ENCODE assay signal across 8 cellular contexts in the genomic region with DNA sequence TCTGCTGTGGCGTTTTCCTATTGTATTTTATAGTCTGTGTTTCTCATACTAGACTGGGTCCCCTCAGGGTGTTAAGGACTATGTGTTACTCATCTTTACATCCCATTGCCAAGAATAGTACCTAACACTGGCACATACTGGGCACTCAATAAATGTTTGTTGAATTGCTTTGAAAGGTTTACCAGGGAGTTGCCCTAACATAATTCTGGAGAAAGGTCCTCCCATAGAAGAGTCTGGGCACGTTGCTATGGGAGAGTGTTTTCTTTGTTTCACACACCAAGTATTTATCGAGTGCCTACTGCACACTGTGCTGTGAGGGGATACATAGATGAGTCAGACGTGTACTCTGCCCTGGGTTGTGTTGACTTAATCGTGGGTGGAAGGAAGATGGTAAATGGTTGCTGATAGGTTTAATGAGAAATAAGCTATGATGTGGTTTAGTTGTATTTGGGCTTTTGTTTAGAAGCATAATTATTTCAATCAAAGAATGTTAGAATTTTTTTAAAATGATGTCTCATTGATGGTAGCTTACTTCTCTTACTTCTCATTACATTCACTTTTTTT.
A peak's percentile ranks its signal among the peaks of the same experiment; 100 is the strongest.
DNase-seq lines count a peak whose midpoint lies in the region; ATAC-seq, FAIRE-seq and TF ChIP-seq lines count a peak whose summit lies in the region.

No MANE protein-coding gene starts in this region.

- H3K4me3 ChIP-seq in foreskin fibroblast (ENCODE audit: low read depth in 1 of 2, low read length in 2 of 2): no peak overlapping the region

- peak; percentile 82 for FAIRE-seq in RCC 7860 (lab: Jason Lieb, UNC)

- DNase-seq in COLO668 (lab: John Stamatoyannopoulos, UW; ENCODE audit: unreplicated experiment): peak; percentile 75
- DNase-seq in RCC 7860 (ENCODE audit: low spot score): peak; percentile 86
- DNase-seq in foreskin fibroblast: peak; percentile 80 to 81
- no peak for DNase-seq in SKM-1 (lab: John Stamatoyannopoulos, UW; ENCODE audit: unreplicated experiment)
- DNase-seq in AML-193 (lab: John Stamatoyannopoulos, UW): no peak

- no peak for TF ChIP-seq CTCF in foreskin fibroblast (IDR thresholded peaks at IDR 0.05; ENCODE audit: low read depth, low read length)

- peak; percentile 80 for ATAC-seq in GM19043 (IDR thresholded peaks at IDR 0.05; ENCODE audit: low read depth, unreplicated experiment)
- ATAC-seq in HG03097 (IDR thresholded peaks at IDR 0.05; ENCODE audit: low FRiP score, unreplicated experiment): peak; percentile 75
- no peak for ATAC-seq in HG02840 (IDR thresholded peaks at IDR 0.05; ENCODE audit: low FRiP score, unreplicated experiment)

Comparison
In these comparisons a context has a peak if more than half of its experiments do, and no peak if none do; other contexts are left out.
1. DNase-seq: peak in COLO668 (single experiment), RCC 7860 (single experiment) and foreskin fibroblast (2 of 2); none in SKM-1 (single experiment) and AML-193 (0 of 2).